In the genomic region with DNA sequence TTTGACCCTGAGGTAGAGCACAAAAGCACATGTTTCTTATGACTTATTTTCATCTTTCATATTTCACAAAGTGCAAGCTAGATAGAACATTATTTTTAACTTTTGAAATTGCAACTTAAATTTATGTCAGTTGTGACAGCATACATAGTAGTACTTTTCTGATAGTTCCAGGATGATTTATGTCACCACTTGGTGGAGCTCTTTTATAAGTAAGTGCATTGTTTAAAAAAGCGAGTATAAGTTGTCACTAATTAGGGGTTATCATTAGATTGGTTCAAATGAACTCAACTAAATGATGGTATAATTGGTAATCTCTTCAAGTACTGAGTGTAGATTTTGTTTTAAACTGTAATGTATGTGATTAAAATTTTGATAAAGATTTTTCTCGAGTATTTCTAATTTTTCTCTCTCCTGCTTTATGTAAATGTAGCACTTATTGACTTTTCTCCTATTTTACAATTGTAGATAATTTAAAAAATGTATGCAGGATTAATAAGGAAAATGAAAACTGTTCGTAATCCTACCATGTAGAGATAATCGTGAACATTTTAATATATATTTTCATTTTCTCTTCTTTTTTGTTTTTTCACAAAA, we compare ENCODE assay signal across 8 cellular contexts. TPM values are rescaled to one million over a fixed set of nuclear protein-coding genes. Genes with fewer than 3 reads are reported as not detected.
A peak's percentile ranks its signal among the peaks of the same experiment; 100 is the strongest.
DNase-seq lines count a peak whose midpoint lies in the region; ATAC-seq and TF ChIP-seq lines count a peak whose summit lies in the region.

No MANE protein-coding gene starts in this region.

- no peaks in the 10 kb centered on the region for H3K9me2 ChIP-seq in DOHH2 (replicated peaks; ENCODE audit: control insufficient read depth, low read length)
- H3K9me2 ChIP-seq in Karpas-422 (replicated peaks; ENCODE audit: insufficient read depth, low read length), result no peaks in the 10 kb centered on the region

- H3F3A ChIP-seq in DOHH2 (ENCODE audit: control insufficient read depth, insufficient read depth), result peaks cover 11% of the 10 kb centered on the region

- ATAC-seq in activated naive CD8-positive, alpha-beta T cell treated with anti-CD3 and anti-CD28 coated beads, Interleukin-2, amount 50 U/mL, for 24 hours, result peak; percentile 49
- ATAC-seq in left ventricle myocardium superior (peak; percentile 72), HG03442 (IDR thresholded peaks at IDR 0.05; ENCODE audit: unreplicated experiment) (no peak)

- TF ChIP-seq POLR2A in testis (IDR thresholded peaks at IDR 0.05), result no peak

- H3K4me1 ChIP-seq in DOHH2 (ENCODE audit: control insufficient read depth, low read length) (no peaks in the 10 kb centered on the region; the same call in 1 of the 2 replicates), Karpas-422 (ENCODE audit: low read length) (peaks cover 31% of the 10 kb centered on the region), testis (no peaks in the 10 kb centered on the region)

- H3K4me2 ChIP-seq in DOHH2 (ENCODE audit: low read length) (no peak overlapping the region), Karpas-422 (ENCODE audit: low read depth, low read length, poor library complexity, severe bottlenecking) (peak overlapping the region; percentile 33)

- DNase-seq in Karpas-422 (peak; percentile 84), left ventricle myocardium superior (no peak), testis (no peak), nucleus accumbens (lab: John Stamatoyannopoulos, UW) (no peak), NCI-H345 treated with DMSO at 0.1 percent for 48 hours (lab: John Stamatoyannopoulos, UW; ENCODE audit: unreplicated experiment) (no peak)
- no peak for DNase-seq in activated naive CD8-positive, alpha-beta T cell treated with anti-CD3 and anti-CD28 coated beads, Interleukin-2, amount 50 U/mL, for 24 hours

- H3K9me3 Mint-ChIP-seq in activated naive CD8-positive, alpha-beta T cell treated with anti-CD3 and anti-CD28 coated beads, Interleukin-2, amount 50 U/mL, for 24 hours, result no peaks in the 10 kb centered on the region

- H3K9me3 ChIP-seq in DOHH2 (ENCODE audit: control insufficient read depth, insufficient read depth, low read length), result peaks cover 3% of the 10 kb centered on the region; the same call in 1 of the 2 replicates
- H3K9me3 ChIP-seq in Karpas-422 (ENCODE audit: low read length), result peaks cover 3% of the 10 kb centered on the region
- no peaks in the 10 kb centered on the region for H3K9me3 ChIP-seq in testis

- H3K27ac ChIP-seq in DOHH2 (ENCODE audit: low read depth, low read length) (no peak overlapping the region), Karpas-422 (ENCODE audit: low read length) (peak overlapping the region; percentile 55), testis (no peak overlapping the region)

- H2AFZ ChIP-seq in Karpas-422 (ENCODE audit: low read length), result no peak overlapping the region

- H3K79me2 ChIP-seq in DOHH2 (ENCODE audit: control insufficient read depth, low read length) (peaks cover 69% of the 10 kb centered on the region), Karpas-422 (ENCODE audit: low read length) (peaks cover 51% of the 10 kb centered on the region)

- peaks cover 4% of the 10 kb centered on the region; the same call in 1 of the 2 replicates for H4K20me1 ChIP-seq in DOHH2 (ENCODE audit: control insufficient read depth, insufficient read depth, low read depth, low read length)
- no peaks in the 10 kb centered on the region for H4K20me1 ChIP-seq in Karpas-422 (ENCODE audit: insufficient read depth, low read depth, low read length)

- peaks cover 20% of the 10 kb centered on the region for H3K36me3 Mint-ChIP-seq in activated naive CD8-positive, alpha-beta T cell treated with anti-CD3 and anti-CD28 coated beads, Interleukin-2, amount 50 U/mL, for 24 hours (ENCODE audit: low read depth)

- TF ChIP-seq CTCF in DOHH2 (IDR thresholded peaks at IDR 0.05; ENCODE audit: low read depth, low read length, poor library complexity, severe bottlenecking), result peak; percentile 75
- TF ChIP-seq CTCF in testis (IDR thresholded peaks at IDR 0.05), result peak; percentile 14 to 53 (median 22)

- 82% methylated on average over 4 of the region's 4 CpGs for WGBS in testis, 2 donors

- no peaks in the 10 kb centered on the region for H3K27me3 Mint-ChIP-seq in activated naive CD8-positive, alpha-beta T cell treated with anti-CD3 and anti-CD28 coated beads, Interleukin-2, amount 50 U/mL, for 24 hours

- H3K27ac Mint-ChIP-seq in activated naive CD8-positive, alpha-beta T cell treated with anti-CD3 and anti-CD28 coated beads, Interleukin-2, amount 50 U/mL, for 24 hours, result no peak overlapping the region

- no peak overlapping the region for H3K4me3 Mint-ChIP-seq in activated naive CD8-positive, alpha-beta T cell treated with anti-CD3 and anti-CD28 coated beads, Interleukin-2, amount 50 U/mL, for 24 hours

- no peak overlapping the region for H3K4me3 ChIP-seq in DOHH2 (ENCODE audit: low read length)
- H3K4me3 ChIP-seq in Karpas-422 (ENCODE audit: low read length), result no peak overlapping the region
- H3K4me3 ChIP-seq in testis, result no peak overlapping the region

- no peak overlapping the region for H3K9ac ChIP-seq in Karpas-422 (ENCODE audit: low read length)

- H3K36me3 ChIP-seq in DOHH2 (ENCODE audit: control insufficient read depth, low read length) (peaks cover 48% of the 10 kb centered on the region), Karpas-422 (ENCODE audit: insufficient read depth, low read length) (peaks cover 16% of the 10 kb centered on the region; the same call in 1 of the 2 replicates), testis (ENCODE audit: low read depth, missing control alignments) (no peaks in the 10 kb centered on the region)

- peaks cover 4% of the 10 kb centered on the region for H3K4me1 Mint-ChIP-seq in activated naive CD8-positive, alpha-beta T cell treated with anti-CD3 and anti-CD28 coated beads, Interleukin-2, amount 50 U/mL, for 24 hours

- H3K27me3 ChIP-seq in DOHH2 (ENCODE audit: control insufficient read depth, low read length) (no peaks in the 10 kb centered on the region), Karpas-422 (ENCODE audit: low read length) (no peaks in the 10 kb centered on the region), testis (no peaks in the 10 kb centered on the region)

- intact Hi-C loops in left ventricle myocardium superior (cut with micrococcal nuclease), result loop anchor here (2.0 kb wide), 1 partner anchor 246 kb away; no protein-coding TSS in a partner anchor
- intact Hi-C loops in testis (cut with DNase I; ENCODE audit: low total_unique reads), result loop anchor here (10.0 kb wide), 1 partner anchor 250 kb away; no protein-coding TSS in a partner anchor

RNA-seq across cellular contexts. Expression of gene RB1, which starts 31.1 kb away (rescaled TPM):
- 38.3 and 104 TPM in 2 replicates for total RNA-seq in Karpas-422 (2014; rRNA removed; shearing (Covaris generic); ENCODE audit: low replicate concordance)
- total RNA-seq in left ventricle myocardium superior (34.2 TPM), testis (10 to 100 TPM; 38.8 to 43.0 TPM)
- polyA plus RNA-seq in testis (ENCODE audit: insufficient read depth, low read depth, low replicate concordance), result 21.9 TPM
